Comparison of ENCODE assay signal across 29 cellular contexts in the genomic region with DNA sequence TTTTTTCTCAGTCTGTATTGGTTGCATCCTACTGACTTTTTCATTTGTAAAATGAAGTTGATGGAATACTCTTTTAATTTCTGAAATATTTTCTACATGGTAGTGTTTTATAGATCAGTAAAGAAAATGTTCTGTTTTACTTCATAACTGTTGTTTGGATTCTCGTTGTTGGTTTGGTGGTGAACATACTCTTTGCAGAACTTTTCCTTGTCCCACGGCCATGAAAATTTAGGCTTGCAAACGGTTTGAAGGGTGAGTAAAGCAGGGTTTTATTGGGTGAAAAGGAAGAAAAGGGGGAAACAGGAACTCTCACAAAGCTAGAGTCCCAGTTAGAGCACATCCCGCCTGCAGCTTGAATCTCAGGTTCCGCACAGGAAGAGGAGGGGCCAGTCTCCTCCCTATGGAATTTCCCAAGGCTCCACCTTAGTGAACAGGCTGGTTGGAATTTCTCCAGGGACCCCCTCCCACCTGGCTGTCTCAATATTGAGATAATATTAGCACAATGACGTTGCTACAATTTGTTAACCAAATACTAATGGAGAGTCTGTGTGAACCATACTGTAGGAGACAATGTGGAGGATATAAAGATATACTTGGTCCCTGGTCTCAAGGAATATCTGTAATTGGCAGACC. TPM values are rescaled to one million over a fixed set of nuclear protein-coding genes. Genes with fewer than 3 reads are reported as not detected.
DNase-seq lines count a peak whose midpoint lies in the region; ATAC-seq, FAIRE-seq and TF ChIP-seq lines count a peak whose summit lies in the region.
"Had no signal": no experiment of that assay in that cellular context is flagged by ENCODE, and none has a peak within 500 bp of the region (broad histone marks: within the 10 kb centered on the region; RNA-seq: fewer than 3 reads in every experiment).

No MANE protein-coding gene starts in this region.

- TF ChIP-seq CTCF in H1 (IDR thresholded peaks at IDR 0.05; ENCODE audit: control extremely low read depth in 1 of 3, insufficient read depth in 1 of 3, low read depth in 1 of 3, low read length in 3 of 3), result no peak
- TF ChIP-seq CTCF in stomach (IDR thresholded peaks at IDR 0.05), result no peak

- H3K4me1 Mint-ChIP-seq in activated naive CD8-positive, alpha-beta T cell (ENCODE audit: low read depth), result peaks cover 83% of the 10 kb centered on the region
- peaks cover 76% of the 10 kb centered on the region for H3K4me1 Mint-ChIP-seq in activated naive CD8-positive, alpha-beta T cell treated with anti-CD3 and anti-CD28 coated beads, Interleukin-2, amount 50 U/mL, for 24 hours
- peaks cover 66 to 75% (median 74%) of the 10 kb centered on the region in 3 donors for H3K4me1 Mint-ChIP-seq in IgD-negative memory B cell

- DNase-seq in activated naive CD8-positive, alpha-beta T cell treated with anti-CD3 and anti-CD28 coated beads, Interleukin-2, amount 50 U/mL, for 24 hours, result no peak
- no peak for DNase-seq in H1 (ENCODE audit: low read depth in 1 of 2, low spot score in 2 of 2)
- DNase-seq in trophoblast cell, result no peak
- no peak for DNase-seq in DMS79 treated with DMSO at 0.1 percent for 48 hours (lab: John Stamatoyannopoulos, UW)
- no peak for DNase-seq in stomach
- DNase-seq in left ventricle myocardium superior, result no peak
- DNase-seq: activated CD4-positive, alpha-beta T cell treated with anti-CD3 and anti-CD28 coated beads, Interleukin-2, amount 50 U/mL, for 1 hour; activated CD8-positive, alpha-beta memory T cell treated with anti-CD3 and anti-CD28 coated beads, Interleukin-2, amount 10 ng/mL, durations not matched to agents 7 days and 5 days; activated naive CD8-positive, alpha-beta T cell treated with anti-CD3 and anti-CD28 coated beads for 36 hours; AML-193; Calu3; effector CD8-positive, alpha-beta T cell; foreskin keratinocyte; hippocampal formation; NCI-H1092 treated with DMSO at 0.1 percent for 48 hours; NCI-H187 treated with DMSO at 0.1 percent for 48 hours; NCI-H69; stimulated activated CD4-positive, alpha-beta T cell treated with anti-CD3 and anti-CD28 coated beads, Interleukin-15, amount 100 ng/mL, for 24 hours; T-cell had no signal

- H3K4me2 ChIP-seq in H1 (ENCODE audit: insufficient read depth in 1 of 2, low read depth in 2 of 2, low read length in 2 of 2) (peak overlapping the region in 1 of 2 experiments; percentile 51; a peak in 2 of 4 replicates), trophoblast cell (ENCODE audit: low read length) (peak overlapping the region; percentile 45)

- no peak for TF ChIP-seq POLR2A in H1 (IDR thresholded peaks at IDR 0.05; ENCODE audit: control extremely low read depth in 1 of 2, low read depth in 2 of 2, low read length in 2 of 2)
- TF ChIP-seq POLR2A in stomach (IDR thresholded peaks at IDR 0.05), result no peak

- H4K12ac ChIP-seq in trophoblast cell (ENCODE audit: low read depth, low read length), result no peak overlapping the region

- peaks cover 16% of the 10 kb centered on the region for H3K36me3 Mint-ChIP-seq in activated naive CD8-positive, alpha-beta T cell
- peaks cover 25% of the 10 kb centered on the region for H3K36me3 Mint-ChIP-seq in activated naive CD8-positive, alpha-beta T cell treated with anti-CD3 and anti-CD28 coated beads, Interleukin-2, amount 50 U/mL, for 24 hours (ENCODE audit: low read depth)
- H3K36me3 Mint-ChIP-seq in IgD-negative memory B cell, result peaks cover 11% of the 10 kb centered on the region

- H3K9ac ChIP-seq in H1 (replicated peaks in 1 of 4; ENCODE audit: extremely low read depth in 1 of 4, low read depth in 3 of 4, low read length in 3 of 4) (no peak overlapping the region; a peak in 1 of 7 replicates), trophoblast cell (ENCODE audit: low read length) (no peak overlapping the region)

- TF ChIP-seq EP300 in H1 (IDR thresholded peaks at IDR 0.05; ENCODE audit: borderline replicate concordance in 1 of 2, low read depth in 2 of 2, low read length in 2 of 2), result no peak
- TF ChIP-seq EP300 in stomach (IDR thresholded peaks at IDR 0.05), result no peak

- H3K27ac ChIP-seq in H1 (ENCODE audit: low read depth, low read length), result no peak overlapping the region
- H3K27ac ChIP-seq in trophoblast cell (ENCODE audit: low read depth, low read length), result peak overlapping the region; percentile 52
- H3K27ac ChIP-seq in stomach, result no peak overlapping the region
- H3K27ac ChIP-seq: foreskin keratinocyte, prostate gland, SJSA1 had no signal

- intact Hi-C loops in stomach (cut with DNase I; ENCODE audit: low total_unique reads), result no loop called here
- intact Hi-C loops in left ventricle myocardium superior (cut with micrococcal nuclease), result no loop called here

- CTCF ChIA-PET in H1 (lab: Charles Lee; ENCODE audit: partially characterized antibody), result no interaction called here

- H2BK20ac ChIP-seq in H1 (ENCODE audit: low read length), result no peak overlapping the region

- no peaks in the 10 kb centered on the region for H3K9me3 Mint-ChIP-seq in activated naive CD8-positive, alpha-beta T cell (ENCODE audit: low read depth)
- no peaks in the 10 kb centered on the region for H3K9me3 Mint-ChIP-seq in activated naive CD8-positive, alpha-beta T cell treated with anti-CD3 and anti-CD28 coated beads, Interleukin-2, amount 50 U/mL, for 24 hours
- H3K9me3 Mint-ChIP-seq in IgD-negative memory B cell, result no peaks in the 10 kb centered on the region
- H3K9me3 Mint-ChIP-seq: activated naive CD8-positive, alpha-beta T cell treated with anti-CD3 and anti-CD28 coated beads for 36 hours; activated T-helper 1 cell treated with anti-CD3 and anti-CD28 coated beads, Interleukin-12 subunit alpha, Interleukin-12 subunit beta, Interleukin-2, Interleukin-4 antibody, amounts not matched to agents 30 ng/mL and 10 ng/mL and 1 ng/mL, durations not matched to agents 14 hours and 24 hours and 36 hours; T-cell had no signal

- H3K14ac ChIP-seq in H1 (ENCODE audit: insufficient read length), result no peak overlapping the region
- no peak overlapping the region for H3K14ac ChIP-seq in trophoblast cell (ENCODE audit: low read length)

- H2AK5ac ChIP-seq in H1 (ENCODE audit: low read depth, low read length) (no peak overlapping the region), trophoblast cell (ENCODE audit: low read length) (no peak overlapping the region)

- peaks cover 0 to 4% (median 0%) of the 10 kb centered on the region in 4 experiments; a peak in 1 of 8 replicates for H3K36me3 ChIP-seq in H1 (ENCODE audit: control insufficient read depth in 2 of 4, insufficient read depth in 4 of 4, low read length in 3 of 4)
- H3K36me3 ChIP-seq in trophoblast cell (ENCODE audit: control insufficient read depth in 1 of 2, insufficient read depth in 2 of 2, low read length in 2 of 2), result peaks cover 2 to 5% of the 10 kb centered on the region in 2 experiments
- peaks cover 2 to 11% (median 8%) of the 10 kb centered on the region in 4 donors for H3K36me3 ChIP-seq in stomach
- H3K36me3 ChIP-seq: prostate gland had no signal

- H3K79me2 ChIP-seq in H1 (ENCODE audit: control insufficient read depth in 1 of 2, insufficient read depth in 2 of 2, low read length in 2 of 2), result peaks cover 3 to 93% of the 10 kb centered on the region in 2 experiments; a peak in 3 of 4 replicates
- H3K79me2 ChIP-seq in trophoblast cell (ENCODE audit: control insufficient read depth, insufficient read depth, low read length, poor library complexity), result peaks cover 12% of the 10 kb centered on the region

- H3K4me3 Mint-ChIP-seq in activated naive CD8-positive, alpha-beta T cell, result peak overlapping the region; percentile 24
- no peak overlapping the region for H3K4me3 Mint-ChIP-seq in activated naive CD8-positive, alpha-beta T cell treated with anti-CD3 and anti-CD28 coated beads, Interleukin-2, amount 50 U/mL, for 24 hours
- H3K4me3 Mint-ChIP-seq in IgD-negative memory B cell, result peak overlapping the region in 3 of 4 donors; percentile 18 to 76 (median 54)
- H3K4me3 Mint-ChIP-seq: activated CD8-positive, alpha-beta memory T cell treated with anti-CD3 and anti-CD28 coated beads, Interleukin-2, amount 10 ng/mL, durations not matched to agents 7 days and 5 days; activated naive CD8-positive, alpha-beta T cell treated with anti-CD3 and anti-CD28 coated beads for 36 hours; activated T-helper 1 cell treated with anti-CD3 and anti-CD28 coated beads, Interleukin-12 subunit alpha, Interleukin-12 subunit beta, Interleukin-2, Interleukin-4 antibody, amounts not matched to agents 30 ng/mL and 10 ng/mL and 1 ng/mL, durations not matched to agents 14 hours and 24 hours and 36 hours; neural crest cell; type B pancreatic cell had no signal

- no peak for TF ChIP-seq RAD21 in H1 (IDR thresholded peaks at IDR 0.05 in 1 of 2, conservative IDR thresholded peaks at IDR 0.05 in 1 of 2; ENCODE audit: low read depth in 2 of 2, low read length in 2 of 2)

- H3K4ac ChIP-seq in H1 (replicated peaks; ENCODE audit: insufficient read length, low read depth, low read length), result no peak overlapping the region
- peak overlapping the region; percentile 83 for H3K4ac ChIP-seq in trophoblast cell (ENCODE audit: low read depth, low read length)

- H3K18ac ChIP-seq in H1 (ENCODE audit: extremely low read depth, low read length) (no peak overlapping the region), trophoblast cell (ENCODE audit: low read length) (no peak overlapping the region)

- H4K20me1 ChIP-seq in H1 (replicated peaks in 1 of 2; ENCODE audit: control insufficient read depth in 1 of 2, insufficient read depth in 2 of 2, low read length in 2 of 2), result peaks cover 0 to 4% of the 10 kb centered on the region in 2 experiments

- H4K8ac ChIP-seq in H1 (ENCODE audit: extremely low read depth, insufficient read depth, low read length), result no peak overlapping the region
- no peak overlapping the region for H4K8ac ChIP-seq in trophoblast cell (ENCODE audit: low read depth, low read length)

- H2BK15ac ChIP-seq in H1 (ENCODE audit: low read length), result no peak overlapping the region

- H3K27ac Mint-ChIP-seq in activated naive CD8-positive, alpha-beta T cell, result no peak overlapping the region
- no peak overlapping the region for H3K27ac Mint-ChIP-seq in activated naive CD8-positive, alpha-beta T cell treated with anti-CD3 and anti-CD28 coated beads, Interleukin-2, amount 50 U/mL, for 24 hours
- peak overlapping the region in 2 of 3 donors; percentile 42 to 86 for H3K27ac Mint-ChIP-seq in IgD-negative memory B cell
- H3K27ac Mint-ChIP-seq: activated CD8-positive, alpha-beta memory T cell treated with anti-CD3 and anti-CD28 coated beads, Interleukin-2, amount 10 ng/mL, durations not matched to agents 7 days and 5 days; activated naive CD8-positive, alpha-beta T cell treated with anti-CD3 and anti-CD28 coated beads for 36 hours; activated T-helper 1 cell treated with anti-CD3 and anti-CD28 coated beads, Interleukin-12 subunit alpha, Interleukin-12 subunit beta, Interleukin-2, Interleukin-4 antibody, amounts not matched to agents 30 ng/mL and 10 ng/mL and 1 ng/mL, durations not matched to agents 14 hours and 24 hours and 36 hours; type B pancreatic cell had no signal

- no peaks in the 10 kb centered on the region for H3K27me3 Mint-ChIP-seq in activated naive CD8-positive, alpha-beta T cell
- no peaks in the 10 kb centered on the region for H3K27me3 Mint-ChIP-seq in activated naive CD8-positive, alpha-beta T cell treated with anti-CD3 and anti-CD28 coated beads, Interleukin-2, amount 50 U/mL, for 24 hours
- no peaks in the 10 kb centered on the region for H3K27me3 Mint-ChIP-seq in IgD-negative memory B cell
- H3K27me3 Mint-ChIP-seq: activated CD8-positive, alpha-beta memory T cell treated with anti-CD3 and anti-CD28 coated beads, Interleukin-2, amount 10 ng/mL, durations not matched to agents 7 days and 5 days; activated naive CD8-positive, alpha-beta T cell treated with anti-CD3 and anti-CD28 coated beads for 36 hours; T-cell; type B pancreatic cell had no signal

- 49% methylated on average over 5 of the region's 6 CpGs; no CpG with 5 or more reads in 1 of the 2 experiments for WGBS in H1 (ENCODE audit: extremely low coverage in 1 of 2, insufficient coverage in 1 of 2, insufficient read length in 1 of 2, insufficient replicate concordance in 2 of 2, low coverage in 1 of 2, low lambda C conversion rate in 2 of 2, missing lambda C conversion rate in 1 of 2), 2 experiments
- WGBS in trophoblast cell (ENCODE audit: extremely low coverage, insufficient coverage, insufficient read length), result no CpG with 5 or more reads among the region's 6 CpGs
- WGBS in stomach, 5 donors, result 78 to 90% (median 84%) methylated on average over 6 of the region's 6 CpGs

- no peak overlapping the region for H3K56ac ChIP-seq in H1 (replicated peaks; ENCODE audit: insufficient read length, low read depth, low read length)

- H3K4me1 ChIP-seq in H1 (replicated peaks in 1 of 4; ENCODE audit: control insufficient read depth in 3 of 4, insufficient read depth in 4 of 4, low read length in 3 of 4) (peaks cover 0 to 7% (median 0%) of the 10 kb centered on the region in 4 experiments; a peak in 4 of 7 replicates), trophoblast cell (ENCODE audit: control insufficient read depth in 1 of 2, insufficient read depth in 2 of 2, low read length in 2 of 2) (no peaks in the 10 kb centered on the region), stomach (peaks cover 51 to 93% (median 76%) of the 10 kb centered on the region in 4 donors)
- H3K4me1 ChIP-seq: prostate gland had no signal

- H2BK120ac ChIP-seq in H1 (replicated peaks; ENCODE audit: low read depth, low read length), result no peak overlapping the region
- no peak overlapping the region for H2BK120ac ChIP-seq in trophoblast cell (ENCODE audit: insufficient read depth, low read length, poor library complexity)

- H3K23ac ChIP-seq in H1 (ENCODE audit: insufficient read length) (no peak overlapping the region), trophoblast cell (ENCODE audit: low read length) (no peak overlapping the region)

- H3K4me3 ChIP-seq in H1 (ENCODE audit: extremely low read depth in 1 of 4, insufficient read depth in 2 of 4, low read depth in 3 of 4, low read length in 4 of 4) (peak overlapping the region in 1 of 4 experiments; percentile 25; a peak in 1 of 8 replicates), trophoblast cell (ENCODE audit: low read depth, low read length) (no peak overlapping the region), stomach (no peak overlapping the region)
- H3K4me3 ChIP-seq: prostate gland, SJSA1 had no signal

- H3K23me2 ChIP-seq in H1 (ENCODE audit: low read depth, low read length), result peaks cover 2% of the 10 kb centered on the region; the same call in 1 of the 2 replicates

- POLR2A ChIA-PET in H1 (lab: Charles Lee; ENCODE audit: partially characterized antibody), result no interaction called here

- no peak overlapping the region for H4K5ac ChIP-seq in H1 (ENCODE audit: insufficient read length, low read depth, low read length)

- no peaks in the 10 kb centered on the region for H3K27me3 ChIP-seq in H1 (replicated peaks in 1 of 4; ENCODE audit: control insufficient read depth in 3 of 4, extremely low read depth in 1 of 4, insufficient read depth in 3 of 4, low read length in 3 of 4)
- no peaks in the 10 kb centered on the region for H3K27me3 ChIP-seq in trophoblast cell (ENCODE audit: insufficient read depth, low read length)
- no peaks in the 10 kb centered on the region for H3K27me3 ChIP-seq in stomach
- H3K27me3 ChIP-seq: foreskin keratinocyte, SJSA1 had no signal

- H3K79me1 ChIP-seq in H1 (ENCODE audit: low read depth, low read length), result 0 out of 2 replicates have a peak, but pooled peaks cover 6% of the 10 kb centered on the region
- no peaks in the 10 kb centered on the region for H3K79me1 ChIP-seq in trophoblast cell (ENCODE audit: low read length)

- H4K91ac ChIP-seq in H1 (replicated peaks; ENCODE audit: insufficient read length, low read length) (no peak overlapping the region), trophoblast cell (ENCODE audit: low read depth, low read length) (no peak overlapping the region)

- FAIRE-seq in H1 (lab: Jason Lieb, UNC), result peak; percentile 7
- FAIRE-seq: A204.1, GM12892 had no signal

- no peak overlapping the region for H2BK5ac ChIP-seq in H1 (ENCODE audit: low read depth, low read length)
- no peak overlapping the region for H2BK5ac ChIP-seq in trophoblast cell (ENCODE audit: low read depth, low read length, poor library complexity)

- H2AFZ ChIP-seq in H1 (ENCODE audit: low read length) (no peak overlapping the region), trophoblast cell (ENCODE audit: insufficient read depth, low read length, poor library complexity) (no peak overlapping the region)

- H3K9me3 ChIP-seq in H1 (ENCODE audit: insufficient read depth in 2 of 2, low read depth in 1 of 2, low read length in 1 of 2) (no peaks in the 10 kb centered on the region), trophoblast cell (ENCODE audit: insufficient read depth, low read depth, low read length) (no peaks in the 10 kb centered on the region), stomach (no peaks in the 10 kb centered on the region)
- H3K9me3 ChIP-seq: prostate gland, SJSA1 had no signal

- no peak for ATAC-seq in activated naive CD8-positive, alpha-beta T cell treated with anti-CD3 and anti-CD28 coated beads, Interleukin-2, amount 50 U/mL, for 24 hours
- ATAC-seq in left ventricle myocardium superior, result no peak
- ATAC-seq: activated CD8-positive, alpha-beta memory T cell treated with anti-CD3 and anti-CD28 coated beads, Interleukin-2, amount 10 ng/mL, durations not matched to agents 7 days and 5 days; esophagus mucosa; foreskin keratinocyte; T-cell had no signal

- H2BK12ac ChIP-seq in H1 (ENCODE audit: low read depth, low read length), result no peak overlapping the region
- H2BK12ac ChIP-seq in trophoblast cell (ENCODE audit: low read length), result no peak overlapping the region

RNA-seq across cellular contexts. Expression of a gene that starts 5.6 kb away (rescaled TPM):
- polyA plus RNA-seq in IgD-negative memory B cell (128 TPM), H1 (2011; rRNA removed) (61.7 and 107 TPM in 2 replicates), stomach (10 to 100 TPM; 23.5 to 47.2 (median 32.4) TPM)
- 136 and 155 TPM in 2 replicates for total RNA-seq in H1 (2021; fragmentation: NEBNext Ultra II Directional; extraction: Animal tissue kit (Norgen Biotek cat#: 25700))
- 60.4 TPM for polyA plus RNA-seq in H1 (2011; cell fraction: cytosol; rRNA removed)
- polyA plus RNA-seq in H1 (2011; cell fraction: nucleus; rRNA removed), result 127 TPM
- polyA plus RNA-seq in H1 (2012, experiment 1 of 2), result 67.7 to 92.3 TPM (median 81.6 TPM) in 4 replicates
- 7.0 TPM for polyA plus RNA-seq in H1 (2012, experiment 2 of 2)
- polyA plus RNA-seq in H1 (2013, experiment 1 of 2), result 60.8 TPM
- polyA plus RNA-seq in H1 (2013, experiment 2 of 2), result 60.6 TPM
- polyA minus RNA-seq in H1 (2011; rRNA and poly(A)+ RNA removed), result 83.9 and 86.3 TPM in 2 replicates
- 162 TPM for polyA minus RNA-seq in H1 (2011; cell fraction: cytosol; rRNA and poly(A)+ RNA removed)
- polyA minus RNA-seq in H1 (2011; cell fraction: nucleus; rRNA and poly(A)+ RNA removed), result 150 TPM
- 130 and 133 TPM in 2 replicates for polyA plus RNA-seq in trophoblast cell (2013)
- total RNA-seq in stomach (100 to 1,000 TPM in 4 of 5 donors, 10 to 100 TPM in 1; 33.9 to 243 (median 102) TPM), left ventricle myocardium superior (133 TPM)

Comparison
In these comparisons a context has a peak if more than half of its experiments do, and no peak if none do; other contexts are left out.
1. H3K27ac Mint-ChIP-seq: peak in IgD-negative memory B cell (2 of 3); none in activated naive CD8-positive, alpha-beta T cell (single experiment) and activated naive CD8-positive, alpha-beta T cell treated with anti-CD3 and anti-CD28 coated beads, Interleukin-2, amount 50 U/mL, for 24 hours (single experiment).